Comparison of ENCODE assay signal across 8 cellular contexts in the genomic region with DNA sequence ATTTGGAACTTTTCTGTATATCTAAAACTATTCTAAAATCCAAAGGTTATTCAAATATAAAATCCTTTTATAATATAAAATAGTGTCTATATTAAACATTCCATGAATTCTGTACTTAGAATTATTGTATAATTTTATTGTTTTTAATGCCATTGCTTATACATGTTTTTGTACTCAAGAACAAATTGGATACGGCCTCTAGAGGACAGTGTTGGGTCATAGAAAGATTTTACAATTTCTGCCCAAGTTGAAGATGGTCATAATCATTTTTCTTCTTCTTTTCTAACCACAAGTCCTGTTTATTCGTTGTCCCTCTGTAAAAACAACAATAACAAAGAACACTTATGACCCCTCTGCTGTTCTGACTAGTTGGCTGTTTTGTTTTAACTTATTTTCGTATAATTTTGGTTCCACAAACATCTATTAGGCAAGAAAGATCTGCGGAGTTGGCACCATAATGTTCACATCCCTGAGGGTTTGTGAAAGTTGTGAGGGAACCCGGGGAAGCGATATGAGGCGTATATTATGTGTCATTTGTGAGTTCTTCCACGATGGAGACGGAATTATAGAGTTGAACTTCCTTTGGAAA.
DNase-seq lines count a peak whose midpoint lies in the region; ATAC-seq, FAIRE-seq and TF ChIP-seq lines count a peak whose summit lies in the region.

No MANE protein-coding gene starts in this region.

- ATAC-seq in HG03196 (IDR thresholded peaks at IDR 0.05; ENCODE audit: unreplicated experiment): no peak
- ATAC-seq in HG03439 (IDR thresholded peaks at IDR 0.05; ENCODE audit: unreplicated experiment): no peak
- no peak for ATAC-seq in stimulated activated naive CD8-positive, alpha-beta T cell treated with anti-CD3 and anti-CD28 coated beads, Interleukin-15, amount 100 ng/mL, for 72 hours

- H3K36me3 ChIP-seq in GM06990 (ENCODE audit: control insufficient read depth, insufficient read depth, low read length) (no peaks in the 10 kb centered on the region), bronchial epithelial cell (ENCODE audit: control insufficient read depth, insufficient read depth, low read length) (no peaks in the 10 kb centered on the region)

- H3K27me3 Mint-ChIP-seq in neural crest cell (ENCODE audit: low read depth): no peaks in the 10 kb centered on the region
- H3K27me3 Mint-ChIP-seq in stimulated activated naive CD8-positive, alpha-beta T cell treated with anti-CD3 and anti-CD28 coated beads, Interleukin-15, amount 100 ng/mL, for 72 hours: peaks cover 15% of the 10 kb centered on the region

- peaks cover 9% of the 10 kb centered on the region for H3K9me3 Mint-ChIP-seq in neural crest cell
- H3K9me3 Mint-ChIP-seq in stimulated activated naive CD8-positive, alpha-beta T cell treated with anti-CD3 and anti-CD28 coated beads, Interleukin-15, amount 100 ng/mL, for 72 hours: no peaks in the 10 kb centered on the region

- TF ChIP-seq POLR2A in NB4 (IDR thresholded peaks at IDR 0.05; ENCODE audit: extremely low read depth, insufficient read length): no peak

- H3K4me3 ChIP-seq in GM06990 (replicated peaks; ENCODE audit: low read depth, low read length): no peak overlapping the region
- no peak overlapping the region for H3K4me3 ChIP-seq in NB4 (ENCODE audit: low read depth, low read length)
- no peak overlapping the region for H3K4me3 ChIP-seq in bronchial epithelial cell (ENCODE audit: low read depth, low read length)

- H3K4me1 Mint-ChIP-seq in neural crest cell: no peaks in the 10 kb centered on the region
- H3K4me1 Mint-ChIP-seq in stimulated activated naive CD8-positive, alpha-beta T cell treated with anti-CD3 and anti-CD28 coated beads, Interleukin-15, amount 100 ng/mL, for 72 hours: peaks cover 5% of the 10 kb centered on the region

- FAIRE-seq in bronchial epithelial cell (lab: Jason Lieb, UNC): no peak

- H3K36me3 Mint-ChIP-seq in neural crest cell (ENCODE audit: low read depth): peaks cover 25% of the 10 kb centered on the region

- no peaks in the 10 kb centered on the region for H3K27me3 ChIP-seq in GM06990 (replicated peaks; ENCODE audit: control insufficient read depth, insufficient read depth, low read length)
- no peaks in the 10 kb centered on the region for H3K27me3 ChIP-seq in bronchial epithelial cell (ENCODE audit: control insufficient read depth, insufficient read depth, low read length)

- H3K4me3 Mint-ChIP-seq in neural crest cell: no peak overlapping the region
- no peak overlapping the region for H3K4me3 Mint-ChIP-seq in stimulated activated naive CD8-positive, alpha-beta T cell treated with anti-CD3 and anti-CD28 coated beads, Interleukin-15, amount 100 ng/mL, for 72 hours

- no peak overlapping the region for H3K27ac Mint-ChIP-seq in neural crest cell (ENCODE audit: unreplicated experiment)
- no peak overlapping the region for H3K27ac Mint-ChIP-seq in stimulated activated naive CD8-positive, alpha-beta T cell treated with anti-CD3 and anti-CD28 coated beads, Interleukin-15, amount 100 ng/mL, for 72 hours

- DNase-seq in GM06990 (ENCODE audit: extremely low read depth, insufficient read length) (no peak), NB4 (ENCODE audit: low read depth) (peak; percentile 57), bronchial epithelial cell (ENCODE audit: low read depth) (peak; percentile 69), neural crest cell (ENCODE audit: low read depth, low spot score) (no peak), retina (no peak)
- no peak for DNase-seq in stimulated activated naive CD8-positive, alpha-beta T cell treated with anti-CD3 and anti-CD28 coated beads, Interleukin-15, amount 100 ng/mL, for 72 hours

- TF ChIP-seq CTCF in GM06990 (IDR thresholded peaks at IDR 0.05; ENCODE audit: insufficient read depth, low read length, poor library complexity, severe bottlenecking) (peak; percentile 74), NB4 (IDR thresholded peaks at IDR 0.05; ENCODE audit: low read depth, low read length) (peak; percentile 62), bronchial epithelial cell (IDR thresholded peaks at IDR 0.05; ENCODE audit: insufficient read depth, low read length, severe bottlenecking) (peak; percentile 61), neural crest cell (conservative IDR thresholded peaks at IDR 0.05) (peak; percentile 77)

Comparison
In these comparisons a context has a peak if more than half of its experiments do, and no peak if none do; other contexts are left out.
1. DNase-seq: peak in NB4 (single experiment) and bronchial epithelial cell (single experiment); none in GM06990 (single experiment), neural crest cell (single experiment), retina (single experiment) and stimulated activated naive CD8-positive, alpha-beta T cell treated with anti-CD3 and anti-CD28 coated beads, Interleukin-15, amount 100 ng/mL, for 72 hours (0 of 2).
2. Peak in every context shown above with its lines, with median percentiles within 50 percentile points of each other: CTCF ChIP-seq.